In the genomic region with DNA sequence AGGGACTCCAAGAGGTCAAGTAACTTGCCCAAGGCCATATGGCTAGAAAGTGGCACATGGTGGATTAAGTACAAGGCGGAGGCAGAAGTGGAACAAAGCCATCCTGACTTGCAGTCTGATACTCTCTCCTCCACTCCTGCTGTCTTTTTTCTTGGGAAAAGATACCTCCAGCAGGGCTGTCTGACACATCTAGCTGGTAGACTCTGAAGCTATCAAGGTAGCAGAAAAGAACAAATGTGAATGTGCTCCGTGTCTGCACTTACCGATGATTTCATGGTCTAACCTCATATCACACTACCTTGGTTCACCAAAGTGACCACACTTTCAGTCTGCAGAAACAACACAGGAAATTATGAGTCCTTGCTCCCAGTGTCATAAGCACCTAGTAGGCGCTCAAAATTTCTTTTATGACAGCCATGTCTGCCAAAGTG, we compare ENCODE assay signal across 17 cellular contexts.
DNase-seq lines count a peak whose midpoint lies in the region; ATAC-seq, FAIRE-seq and TF ChIP-seq lines count a peak whose summit lies in the region.
"Had no signal": no experiment of that assay in that cellular context is flagged by ENCODE, and none has a peak within 500 bp of the region (broad histone marks: within the 10 kb centered on the region; RNA-seq: fewer than 3 reads in every experiment).

No MANE protein-coding gene starts in this region.

- H3K27me3 ChIP-seq in small intestine (ENCODE audit: control insufficient read depth in 2 of 2, insufficient read depth in 2 of 2, low read length in 2 of 2) (no peaks in the 10 kb centered on the region), PC-3 (ENCODE audit: low read length) (no peaks in the 10 kb centered on the region)
- H3K27me3 ChIP-seq: ascending aorta, foreskin keratinocyte had no signal

- H3K27ac ChIP-seq in small intestine (ENCODE audit: low read depth in 1 of 2, low read length in 1 of 2) (no peak overlapping the region), PC-3 (ENCODE audit: low read length) (no peak overlapping the region)
- H3K27ac ChIP-seq: ascending aorta, foreskin keratinocyte had no signal

- ATAC-seq in GM19397 (IDR thresholded peaks at IDR 0.05; ENCODE audit: unreplicated experiment) (no peak), PC-3 (no peak)
- ATAC-seq: foreskin keratinocyte, HepG2 had no signal

- intact Hi-C loops in activated CD4-positive, alpha-beta T cell treated with anti-CD3 and anti-CD28 coated beads, Interleukin-2, amount 10 ng/mL, durations not matched to agents 24 days and 14 days (cut with micrococcal nuclease) = loop anchor here (1.0 to 5.0 kb wide), 2 partner anchors 79 to 92 kb away; no protein-coding TSS in a partner anchor
- intact Hi-C loops in activated T-helper 1 cell treated with anti-CD3 and anti-CD28 coated beads, Interleukin-12 subunit alpha, Interleukin-12 subunit beta, Interleukin-2, Interleukin-4 antibody, amounts not matched to agents 30 ng/mL and 10 ng/mL and 1 ng/mL, durations not matched to agents 14 hours and 24 hours and 36 hours (cut with micrococcal nuclease) = loop anchor here (2.0 to 5.0 kb wide), 3 partner anchors 79 to 416 kb away; no protein-coding TSS in a partner anchor
- intact Hi-C loops in PC-3 (cut with micrococcal nuclease) = no loop called here

- no peaks in the 10 kb centered on the region for H3K9me3 ChIP-seq in small intestine (ENCODE audit: control insufficient read depth, low read depth)
- no peaks in the 10 kb centered on the region for H3K9me3 ChIP-seq in PC-3 (ENCODE audit: low read length)
- H3K9me3 ChIP-seq: ascending aorta had no signal

- H3K9me2 ChIP-seq in PC-3 (replicated peaks; ENCODE audit: low read length) = no peaks in the 10 kb centered on the region

- DNase-seq in activated CD4-positive, alpha-beta T cell treated with anti-CD3 and anti-CD28 coated beads, Interleukin-2, amount 10 ng/mL, durations not matched to agents 24 days and 14 days = peak; percentile 80
- no peak for DNase-seq in activated CD4-positive, alpha-beta T cell treated with anti-CD3 and anti-CD28 coated beads, Interleukin-2, amount 50 U/mL, for 4 hours
- peak; percentile 71 for DNase-seq in Jurkat, Clone E6-1 (ENCODE audit: low read depth, low spot score)
- peak; percentile 22 for DNase-seq in activated T-helper 1 cell treated with anti-CD3 and anti-CD28 coated beads, Interleukin-12 subunit alpha, Interleukin-12 subunit beta, Interleukin-2, Interleukin-4 antibody, amounts not matched to agents 30 ng/mL and 10 ng/mL and 1 ng/mL, durations not matched to agents 14 hours and 24 hours and 36 hours (ENCODE audit: low spot score)
- DNase-seq in small intestine = peak; percentile 32
- no peak for DNase-seq in PC-3
- no peak for DNase-seq in effector CD8-positive, alpha-beta T cell (lab: John Stamatoyannopoulos, UW)
- DNase-seq: ACHN, DND-41, foreskin keratinocyte, left cardiac atrium, NCI-H187 had no signal

- H3K4me3 ChIP-seq in Jurkat, Clone E6-1 (ENCODE audit: low read length) = no peak overlapping the region
- no peak overlapping the region for H3K4me3 ChIP-seq in small intestine (ENCODE audit: low read depth in 1 of 2, low read length in 2 of 2)
- H3K4me3 ChIP-seq in PC-3 (ENCODE audit: low read length) = no peak overlapping the region
- H3K4me3 ChIP-seq: ascending aorta had no signal

- WGBS in small intestine, 3 donors = 66 to 82% (median 81%) methylated on average over 4 of the region's 4 CpGs

- H4K20me1 ChIP-seq in PC-3 (ENCODE audit: low read length) = no peaks in the 10 kb centered on the region

- no TSS peak for BruUV-seq in PC-3 (replicated peaks; lab: Mats Ljungman, UMichigan)

- H3K4me3 Mint-ChIP-seq in activated CD4-positive, alpha-beta T cell treated with anti-CD3 and anti-CD28 coated beads, Interleukin-2, amount 10 ng/mL, durations not matched to agents 24 days and 14 days = no peak overlapping the region
- H3K4me3 Mint-ChIP-seq in activated T-helper 1 cell treated with anti-CD3 and anti-CD28 coated beads, Interleukin-12 subunit alpha, Interleukin-12 subunit beta, Interleukin-2, Interleukin-4 antibody, amounts not matched to agents 30 ng/mL and 10 ng/mL and 1 ng/mL, durations not matched to agents 14 hours and 24 hours and 36 hours = no peak overlapping the region

- H3K27ac Mint-ChIP-seq in activated CD4-positive, alpha-beta T cell treated with anti-CD3 and anti-CD28 coated beads, Interleukin-2, amount 10 ng/mL, durations not matched to agents 24 days and 14 days = no peak overlapping the region
- H3K27ac Mint-ChIP-seq in activated T-helper 1 cell treated with anti-CD3 and anti-CD28 coated beads, Interleukin-12 subunit alpha, Interleukin-12 subunit beta, Interleukin-2, Interleukin-4 antibody, amounts not matched to agents 30 ng/mL and 10 ng/mL and 1 ng/mL, durations not matched to agents 14 hours and 24 hours and 36 hours = no peak overlapping the region

- H3K4me1 ChIP-seq in small intestine (ENCODE audit: control insufficient read depth in 2 of 2, insufficient read depth in 1 of 2, low read depth in 1 of 2, low read length in 1 of 2) = peaks cover 3 to 5% of the 10 kb centered on the region in 2 donors
- no peaks in the 10 kb centered on the region for H3K4me1 ChIP-seq in PC-3 (ENCODE audit: insufficient read depth, low read length)
- H3K4me1 ChIP-seq: foreskin keratinocyte had no signal

- H3K36me3 ChIP-seq in small intestine (ENCODE audit: control insufficient read depth in 2 of 2, insufficient read depth in 2 of 2, low read length in 2 of 2) (peaks cover 0 to 8% of the 10 kb centered on the region in 2 donors), PC-3 (ENCODE audit: low read depth, low read length) (no peaks in the 10 kb centered on the region)
- H3K36me3 ChIP-seq: ascending aorta had no signal

- TF ChIP-seq CTCF in PC-3 (conservative IDR thresholded peaks at IDR 0.05; ENCODE audit: low read depth, low read length) = no peak

- no peaks in the 10 kb centered on the region for H3K36me3 Mint-ChIP-seq in activated CD4-positive, alpha-beta T cell treated with anti-CD3 and anti-CD28 coated beads, Interleukin-2, amount 10 ng/mL, durations not matched to agents 24 days and 14 days (ENCODE audit: low read depth)
- H3K36me3 Mint-ChIP-seq in activated T-helper 1 cell treated with anti-CD3 and anti-CD28 coated beads, Interleukin-12 subunit alpha, Interleukin-12 subunit beta, Interleukin-2, Interleukin-4 antibody, amounts not matched to agents 30 ng/mL and 10 ng/mL and 1 ng/mL, durations not matched to agents 14 hours and 24 hours and 36 hours (ENCODE audit: low read depth) = peaks cover 1% of the 10 kb centered on the region

- POLR2A ChIA-PET in PC-3 (lab: Charles Lee; ENCODE audit: unreplicated experiment) = no interaction called here

- FAIRE-seq in small intestine (lab: Jason Lieb, UNC) = no peak
- FAIRE-seq: GM19239, HepG2, urothelium cell line had no signal

- H3K27me3 Mint-ChIP-seq in activated CD4-positive, alpha-beta T cell treated with anti-CD3 and anti-CD28 coated beads, Interleukin-2, amount 10 ng/mL, durations not matched to agents 24 days and 14 days = peaks cover 20% of the 10 kb centered on the region
- H3K27me3 Mint-ChIP-seq in activated T-helper 1 cell treated with anti-CD3 and anti-CD28 coated beads, Interleukin-12 subunit alpha, Interleukin-12 subunit beta, Interleukin-2, Interleukin-4 antibody, amounts not matched to agents 30 ng/mL and 10 ng/mL and 1 ng/mL, durations not matched to agents 14 hours and 24 hours and 36 hours (ENCODE audit: insufficient read depth) = peaks cover 24% of the 10 kb centered on the region

- H3K79me2 ChIP-seq in PC-3 (ENCODE audit: low read length) = no peaks in the 10 kb centered on the region

- no peak overlapping the region for H2AFZ ChIP-seq in PC-3 (ENCODE audit: low read length)

- H3K4me1 Mint-ChIP-seq in activated CD4-positive, alpha-beta T cell treated with anti-CD3 and anti-CD28 coated beads, Interleukin-2, amount 10 ng/mL, durations not matched to agents 24 days and 14 days = peaks cover 34% of the 10 kb centered on the region
- peaks cover 36% of the 10 kb centered on the region for H3K4me1 Mint-ChIP-seq in activated T-helper 1 cell treated with anti-CD3 and anti-CD28 coated beads, Interleukin-12 subunit alpha, Interleukin-12 subunit beta, Interleukin-2, Interleukin-4 antibody, amounts not matched to agents 30 ng/mL and 10 ng/mL and 1 ng/mL, durations not matched to agents 14 hours and 24 hours and 36 hours (ENCODE audit: low read depth)

- no peak overlapping the region for H3K4me2 ChIP-seq in PC-3 (ENCODE audit: low read length)

- no peak overlapping the region for H3K9ac ChIP-seq in PC-3 (ENCODE audit: low read length)

- no peaks in the 10 kb centered on the region for H3K9me3 Mint-ChIP-seq in activated CD4-positive, alpha-beta T cell treated with anti-CD3 and anti-CD28 coated beads, Interleukin-2, amount 10 ng/mL, durations not matched to agents 24 days and 14 days
- H3K9me3 Mint-ChIP-seq in activated T-helper 1 cell treated with anti-CD3 and anti-CD28 coated beads, Interleukin-12 subunit alpha, Interleukin-12 subunit beta, Interleukin-2, Interleukin-4 antibody, amounts not matched to agents 30 ng/mL and 10 ng/mL and 1 ng/mL, durations not matched to agents 14 hours and 24 hours and 36 hours = no peaks in the 10 kb centered on the region

- H3F3A ChIP-seq in PC-3 (ENCODE audit: low read length, unreplicated experiment) = no peaks in the 10 kb centered on the region

- CTCF ChIA-PET in PC-3 (lab: Charles Lee) = no interaction called here

Comparison
In these comparisons a context has a peak if more than half of its experiments do, and no peak if none do; other contexts are left out.
1. DNase-seq: peak in activated CD4-positive, alpha-beta T cell treated with anti-CD3 and anti-CD28 coated beads, Interleukin-2, amount 10 ng/mL, durations not matched to agents 24 days and 14 days (single experiment), Jurkat, Clone E6-1 (single experiment), activated T-helper 1 cell treated with anti-CD3 and anti-CD28 coated beads, Interleukin-12 subunit alpha, Interleukin-12 subunit beta, Interleukin-2, Interleukin-4 antibody, amounts not matched to agents 30 ng/mL and 10 ng/mL and 1 ng/mL, durations not matched to agents 14 hours and 24 hours and 36 hours (single experiment) and small intestine (single experiment); none in activated CD4-positive, alpha-beta T cell treated with anti-CD3 and anti-CD28 coated beads, Interleukin-2, amount 50 U/mL, for 4 hours (0 of 2), PC-3 (single experiment) and effector CD8-positive, alpha-beta T cell (single experiment).